In the genomic region with DNA sequence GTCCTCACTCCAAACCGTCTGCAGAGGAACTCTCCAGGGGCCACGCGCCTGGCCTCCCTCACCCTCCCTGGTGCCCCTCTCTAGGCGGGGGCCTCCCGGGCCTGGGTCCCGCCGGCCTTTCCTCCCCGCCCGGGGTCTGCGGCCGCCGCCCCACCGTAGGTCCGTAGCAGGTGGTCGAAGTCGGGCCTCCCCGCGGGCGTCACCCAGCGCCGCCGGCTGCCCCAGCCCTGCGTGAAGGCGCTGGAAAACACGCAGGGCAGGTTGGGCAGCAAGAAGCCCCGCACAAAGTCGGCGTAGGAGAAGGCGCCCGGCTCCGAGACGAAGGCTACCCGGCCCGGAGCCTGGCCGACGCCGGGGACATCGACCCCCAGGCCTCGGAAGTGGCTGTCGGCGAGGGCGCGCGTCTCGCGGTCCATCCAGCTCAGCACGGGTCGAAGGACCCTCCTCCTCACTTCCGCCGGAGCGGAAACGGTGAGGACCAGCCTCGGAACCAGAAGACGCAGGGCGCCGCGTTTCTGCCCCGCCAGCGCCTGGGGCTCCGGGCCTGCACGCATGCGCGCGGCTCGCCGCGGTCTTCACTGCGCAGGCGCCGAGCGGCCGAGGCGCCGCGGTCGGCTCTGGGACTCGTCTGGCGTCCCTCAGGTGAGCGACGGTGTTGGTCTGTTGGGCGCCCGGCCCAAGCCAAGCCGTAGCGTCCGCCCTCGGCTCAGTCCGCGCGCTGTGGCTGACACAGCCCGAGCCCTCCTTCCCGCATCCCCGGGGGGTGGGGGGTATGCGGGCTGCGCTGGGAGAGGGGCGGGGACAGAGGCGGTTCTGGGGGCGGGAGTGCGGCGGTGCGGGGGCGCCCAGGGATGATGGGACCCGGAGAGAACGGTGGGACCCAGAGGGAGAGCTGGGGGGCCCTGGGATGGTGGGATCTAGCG, we compare ENCODE assay signal across 8 cellular contexts. TPM values are rescaled to one million over a fixed set of nuclear protein-coding genes. Genes with fewer than 3 reads are reported as not detected.
A peak's percentile ranks its signal among the peaks of the same experiment; 100 is the strongest.
DNase-seq lines count a peak whose midpoint lies in the region; ATAC-seq and TF ChIP-seq lines count a peak whose summit lies in the region.

A gene with protein sequence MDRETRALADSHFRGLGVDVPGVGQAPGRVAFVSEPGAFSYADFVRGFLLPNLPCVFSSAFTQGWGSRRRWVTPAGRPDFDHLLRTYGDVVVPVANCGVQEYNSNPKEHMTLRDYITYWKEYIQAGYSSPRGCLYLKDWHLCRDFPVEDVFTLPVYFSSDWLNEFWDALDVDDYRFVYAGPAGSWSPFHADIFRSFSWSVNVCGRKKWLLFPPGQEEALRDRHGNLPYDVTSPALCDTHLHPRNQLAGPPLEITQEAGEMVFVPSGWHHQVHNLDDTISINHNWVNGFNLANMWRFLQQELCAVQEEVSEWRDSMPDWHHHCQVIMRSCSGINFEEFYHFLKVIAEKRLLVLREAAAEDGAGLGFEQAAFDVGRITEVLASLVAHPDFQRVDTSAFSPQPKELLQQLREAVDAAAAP (minus strand): TSS at position 445 of the 923 bp plus-strand sequence. CDS start 29 bp downstream, at position 416.
A gene with protein sequence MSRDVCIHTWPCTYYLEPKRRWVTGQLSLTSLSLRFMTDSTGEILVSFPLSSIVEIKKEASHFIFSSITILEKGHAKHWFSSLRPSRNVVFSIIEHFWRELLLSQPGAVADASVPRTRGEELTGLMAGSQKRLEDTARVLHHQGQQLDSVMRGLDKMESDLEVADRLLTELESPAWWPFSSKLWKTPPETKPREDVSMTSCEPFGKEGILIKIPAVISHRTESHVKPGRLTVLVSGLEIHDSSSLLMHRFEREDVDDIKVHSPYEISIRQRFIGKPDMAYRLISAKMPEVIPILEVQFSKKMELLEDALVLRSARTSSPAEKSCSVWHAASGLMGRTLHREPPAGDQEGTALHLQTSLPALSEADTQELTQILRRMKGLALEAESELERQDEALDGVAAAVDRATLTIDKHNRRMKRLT (plus strand): TSS at position 578 of the 923 bp plus-strand sequence. CDS start 12,302 bp downstream, outside the sequence.

- H3K9me3 ChIP-seq in Peyer's patch (no peaks in the 10 kb centered on the region), esophagus muscularis mucosa (no peaks in the 10 kb centered on the region)

- in situ Hi-C loops in KBM-7 (cut with MboI; ENCODE audit: low pct_unique_long_range_greater_than_20kb, low sequenced_read_pairs) = no loop called here

- TF ChIP-seq CTCF in Peyer's patch (IDR thresholded peaks at IDR 0.05) (peak in 2 of 6 experiments; percentile 15 to 20), esophagus muscularis mucosa (IDR thresholded peaks at IDR 0.05) (peak in 1 of 3 experiments; percentile 44)

- no peak for TF ChIP-seq EP300 in esophagus muscularis mucosa (IDR thresholded peaks at IDR 0.05)

- H3K4me3 ChIP-seq in Peyer's patch = peak within 1 kb of the TSS; percentile 64 to 97 (median 90)
- peak within 1 kb of the TSS; percentile 80 to 100 (median 84) for H3K4me3 ChIP-seq in esophagus muscularis mucosa

- under 1% methylated on average over 11 of the region's 104 CpGs for WGBS in esophagus muscularis mucosa

- no peaks in the 10 kb centered on the region for H3K27me3 ChIP-seq in Peyer's patch
- H3K27me3 ChIP-seq in esophagus muscularis mucosa = no peaks in the 10 kb centered on the region

- H3K27ac ChIP-seq in Peyer's patch (peak within 1 kb of the TSS; percentile 83 to 92 (median 90)), esophagus muscularis mucosa (replicated peaks in 1 of 4) (peak within 1 kb of the TSS; percentile 85 to 94 (median 88))

- H3K36me3 ChIP-seq in Peyer's patch (peaks cover 0 to 12% (median 0%) of the 10 kb centered on the region in 3 donors), esophagus muscularis mucosa (peaks cover 0 to 33% (median 32%) of the 10 kb centered on the region in 4 donors)

- H3K4me1 ChIP-seq in Peyer's patch (peaks cover 0 to 25% (median 12%) of the 10 kb centered on the region in 4 donors), esophagus muscularis mucosa (peaks cover 27 to 67% (median 51%) of the 10 kb centered on the region in 4 donors)

- peak; percentile 76 to 78 for TF ChIP-seq POLR2A in Peyer's patch (IDR thresholded peaks at IDR 0.05)
- peak; percentile 78 for TF ChIP-seq POLR2A in esophagus muscularis mucosa (IDR thresholded peaks at IDR 0.05; ENCODE audit: low read depth)

- peak; percentile 87 for ATAC-seq in GM21723 (IDR thresholded peaks at IDR 0.05; ENCODE audit: unreplicated experiment)

- intact Hi-C loops in esophagus muscularis mucosa (cut with DNase I) = no loop called here

- DNase-seq in DMS53 (lab: John Stamatoyannopoulos, UW) (peak; percentile 96), KBM-7 (peak; percentile 94), Peyer's patch (peak; percentile 87 to 96 (median 94)), esophagus muscularis mucosa (ENCODE audit: extremely low spot score) (peak; percentile 95), myocyte (ENCODE audit: low read depth) (peak; percentile 93)
- peak; percentile 94 to 96 for DNase-seq in activated T-cell treated with anti-CD3 and anti-CD28 coated beads, Interleukin-2, amount 50 U/mL, for 48 hours
- peak; percentile 85 to 88 for DNase-seq in stimulated activated CD8-positive, alpha-beta memory T cell treated with anti-CD3 and anti-CD28 coated beads, Interleukin-7, amount 100 ng/mL, for 4 hours (ENCODE audit: low read depth in 2 of 2)

RNA-seq across cellular contexts. Expression of the first gene that starts in this region (rescaled TPM):
- total RNA-seq in Peyer's patch (10 to 100 TPM; 14.9 to 28.4 (median 20.7) TPM), esophagus muscularis mucosa (10 to 100 TPM; 10.8 to 18.4 (median 14.2) TPM), myocyte (25.4 and 40.2 TPM in 2 replicates)
- 25.1 TPM for polyA plus RNA-seq in myocyte (2012)

RNA-seq across cellular contexts. Expression of the second gene that starts in this region (rescaled TPM):
- total RNA-seq in Peyer's patch (10 to 100 TPM; 25.7 to 71.0 (median 38.4) TPM), esophagus muscularis mucosa (10 to 100 TPM; 26.6 to 41.0 (median 38.8) TPM), myocyte (42.9 and 43.1 TPM in 2 replicates)
- polyA plus RNA-seq in myocyte (2012) = 39.9 TPM

Comparison
In these comparisons a context has a peak if more than half of its experiments do, and no peak if none do; other contexts are left out.
1. Peak in every context shown above with its lines: DNase-seq, ATAC-seq, H3K4me3 ChIP-seq and H3K27ac ChIP-seq.